Comparison of ENCODE assay signal across 7 cellular contexts in the genomic region with DNA sequence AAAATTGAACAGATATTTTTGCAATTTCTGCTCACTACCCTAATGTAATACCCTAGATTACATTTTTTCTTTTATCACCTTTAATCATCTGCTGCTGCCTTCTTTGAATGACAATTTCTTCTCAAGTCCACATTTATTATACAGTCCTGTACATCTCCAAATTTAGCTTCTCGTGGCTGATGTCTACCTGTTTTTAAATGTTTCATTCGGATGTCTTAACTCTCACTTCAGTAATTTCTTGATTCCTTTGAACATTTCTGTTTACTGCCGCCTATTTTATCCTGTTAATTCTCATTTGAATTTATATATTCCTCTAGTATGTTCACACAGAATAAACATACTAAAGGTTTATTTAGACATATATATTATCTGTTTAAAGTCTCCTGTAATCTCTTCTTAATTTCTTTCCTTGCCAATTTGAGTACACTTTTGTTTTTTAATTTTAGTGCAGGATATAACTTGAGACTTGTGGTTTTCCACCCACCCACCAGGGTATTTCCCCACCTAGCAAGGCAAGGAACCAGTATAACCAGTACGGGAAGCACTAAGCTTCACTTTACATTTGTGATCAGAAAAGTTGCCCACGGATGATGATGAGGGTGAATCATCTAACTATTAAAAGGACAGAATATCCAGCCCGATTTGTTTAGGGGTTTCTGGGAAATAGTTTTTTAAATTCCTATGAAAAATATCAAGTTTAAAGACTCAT. TPM values are rescaled to one million over a fixed set of nuclear protein-coding genes. Genes with fewer than 3 reads are reported as not detected.
DNase-seq lines count a peak whose midpoint lies in the region; ATAC-seq lines count a peak whose summit lies in the region.

No MANE protein-coding gene starts in this region.

- CTCF ChIA-PET in activated naive CD4-positive, alpha-beta T cell treated with anti-CD3 and anti-CD28 coated beads, Interleukin-2, amount 10 ng/mL, durations not matched to agents 7 days and 5 days (lab: Charles Lee) = no interaction called here

- peaks cover 13% of the 10 kb centered on the region for H3K4me1 Mint-ChIP-seq in activated naive CD4-positive, alpha-beta T cell treated with anti-CD3 and anti-CD28 coated beads, Interleukin-2, amount 10 ng/mL, durations not matched to agents 7 days and 5 days

- no peaks in the 10 kb centered on the region for H3K36me3 Mint-ChIP-seq in activated naive CD4-positive, alpha-beta T cell treated with anti-CD3 and anti-CD28 coated beads, Interleukin-2, amount 10 ng/mL, durations not matched to agents 7 days and 5 days

- no peaks in the 10 kb centered on the region for H3K9me3 Mint-ChIP-seq in activated naive CD4-positive, alpha-beta T cell treated with anti-CD3 and anti-CD28 coated beads, Interleukin-2, amount 10 ng/mL, durations not matched to agents 7 days and 5 days

- H3K4me3 Mint-ChIP-seq in activated naive CD4-positive, alpha-beta T cell treated with anti-CD3 and anti-CD28 coated beads, Interleukin-2, amount 10 ng/mL, durations not matched to agents 7 days and 5 days = no peak overlapping the region

- H3K27me3 Mint-ChIP-seq in activated naive CD4-positive, alpha-beta T cell treated with anti-CD3 and anti-CD28 coated beads, Interleukin-2, amount 10 ng/mL, durations not matched to agents 7 days and 5 days = no peaks in the 10 kb centered on the region

- ATAC-seq in GM19395 (IDR thresholded peaks at IDR 0.05; ENCODE audit: unreplicated experiment) (peak; percentile 85), HG03442 (IDR thresholded peaks at IDR 0.05; ENCODE audit: unreplicated experiment) (peak; percentile 94)

- DNase-seq in activated naive CD4-positive, alpha-beta T cell treated with anti-CD3 and anti-CD28 coated beads, Interleukin-2, amount 10 ng/mL, durations not matched to agents 7 days and 5 days = peak; percentile 32
- peak; percentile 40 for DNase-seq in stimulated activated CD8-positive, alpha-beta memory T cell treated with anti-CD3 and anti-CD28 coated beads, Interleukin-4, amount 100 ng/mL, for 24 hours (ENCODE audit: low read depth)
- DNase-seq in AML-193 (lab: John Stamatoyannopoulos, UW) (no peak), HK-2 (ENCODE audit: unreplicated experiment) (no peak), A172 (ENCODE audit: low spot score) (no peak)

- H3K27ac Mint-ChIP-seq in activated naive CD4-positive, alpha-beta T cell treated with anti-CD3 and anti-CD28 coated beads, Interleukin-2, amount 10 ng/mL, durations not matched to agents 7 days and 5 days = no peak overlapping the region

RNA-seq across cellular contexts. Expression of a gene that starts 12.7 kb away (rescaled TPM):
- not detected in 2 replicates for total RNA-seq in A172 (2014; rRNA removed; shearing (Covaris generic))

RNA-seq across cellular contexts. Expression of a gene that starts 36.1 kb away (rescaled TPM):
- not detected in 2 replicates for total RNA-seq in A172 (2014; rRNA removed; shearing (Covaris generic))

Comparison
In these comparisons a context has a peak if more than half of its experiments do, and no peak if none do; other contexts are left out.
1. DNase-seq: peak in activated naive CD4-positive, alpha-beta T cell treated with anti-CD3 and anti-CD28 coated beads, Interleukin-2, amount 10 ng/mL, durations not matched to agents 7 days and 5 days (single experiment) and stimulated activated CD8-positive, alpha-beta memory T cell treated with anti-CD3 and anti-CD28 coated beads, Interleukin-4, amount 100 ng/mL, for 24 hours (single experiment); none in AML-193 (0 of 2), HK-2 (single experiment) and A172 (single experiment).